ENCODE assay signal across 23 cellular contexts in genomic region chr18:79093986-79094385, GRCh38.
"Had no signal": no experiment of that assay in that cellular context is flagged by ENCODE, and none has a peak within 500 bp of the region (broad histone marks: within the 10 kb centered on the region; RNA-seq: fewer than 3 reads in every experiment).

No MANE protein-coding gene starts in this region.

- H3K36me3 ChIP-seq: gastrocnemius medialis had no signal

- H3K9ac ChIP-seq: parathyroid adenoma had no signal

- H3K27me3 Mint-ChIP-seq: activated CD4-positive, alpha-beta memory T cell treated with anti-CD3 and anti-CD28 coated beads, Interleukin-2, amount 10 ng/mL, durations not matched to agents 7 days and 5 days; activated naive CD4-positive, alpha-beta T cell treated with anti-CD3 and anti-CD28 coated beads, Interleukin-2, amount 10 ng/mL, durations not matched to agents 7 days and 5 days; dendritic cell treated with granulocyte-macrophage colony-stimulating factor and Interleukin-4, amounts not matched to agents 40 ng/mL and 50 ng/mL, for 4 days; memory B cell; stimulated activated naive CD8-positive, alpha-beta T cell treated with anti-CD3 and anti-CD28 coated beads, Interleukin-15, amount 100 ng/mL, for 72 hours; T-helper 17 cell had no signal

- H3K27ac Mint-ChIP-seq: activated CD4-positive, alpha-beta memory T cell treated with anti-CD3 and anti-CD28 coated beads, Interleukin-2, amount 10 ng/mL, durations not matched to agents 7 days and 5 days; activated naive CD4-positive, alpha-beta T cell treated with anti-CD3 and anti-CD28 coated beads, Interleukin-2, amount 10 ng/mL, durations not matched to agents 7 days and 5 days; dendritic cell treated with granulocyte-macrophage colony-stimulating factor and Interleukin-4, amounts not matched to agents 40 ng/mL and 50 ng/mL, for 4 days; memory B cell; nephron; stimulated activated naive CD8-positive, alpha-beta T cell treated with anti-CD3 and anti-CD28 coated beads, Interleukin-15, amount 100 ng/mL, for 72 hours; T-helper 17 cell had no signal

- H3K9me3 Mint-ChIP-seq: activated naive CD4-positive, alpha-beta T cell treated with anti-CD3 and anti-CD28 coated beads, Interleukin-2, amount 10 ng/mL, durations not matched to agents 7 days and 5 days had no signal

- DNase-seq: activated CD4-positive, alpha-beta memory T cell treated with anti-CD3 and anti-CD28 coated beads, Interleukin-2, amount 10 ng/mL, durations not matched to agents 7 days and 5 days; activated CD4-positive, alpha-beta T cell treated with anti-CD3 and anti-CD28 coated beads for 48 hours; activated effector memory CD4-positive, alpha-beta T cell treated with anti-CD3 and anti-CD28 coated beads, Interleukin-2, amount 50 U/mL, for 16 hours; activated naive CD4-positive, alpha-beta T cell treated with anti-CD3 and anti-CD28 coated beads, Interleukin-2, amount 10 ng/mL, durations not matched to agents 7 days and 5 days; activated T-cell treated with anti-CD3 and anti-CD28 coated beads, Interleukin-2, amount 50 U/mL, for 72 hours; amygdala; effector CD4-positive, alpha-beta T cell; gastrocnemius medialis; head of caudate nucleus; hypothalamus; nucleus accumbens; right cardiac atrium; stimulated activated CD4-positive, alpha-beta T cell treated with anti-CD3 and anti-CD28 coated beads, Interleukin-12 subunit alpha, Interleukin-12 subunit beta, amount 100 ng/mL, for 4 hours; stimulated activated CD4-positive, alpha-beta T cell treated with anti-CD3 and anti-CD28 coated beads, Interleukin-4, amount 100 ng/mL, for 4 hours; stimulated activated naive CD8-positive, alpha-beta T cell treated with anti-CD3 and anti-CD28 coated beads, Interleukin-15, amount 100 ng/mL, for 72 hours; T-helper 17 cell; tibial artery had no signal

- FAIRE-seq: endometrium had no signal

- ATAC-seq: activated T-cell treated with anti-CD3 and anti-CD28 coated beads, Interleukin-2, amount 50 U/mL, for 72 hours; gastrocnemius medialis; right cardiac atrium; stimulated activated naive CD8-positive, alpha-beta T cell treated with anti-CD3 and anti-CD28 coated beads, Interleukin-15, amount 100 ng/mL, for 72 hours; T-helper 17 cell had no signal

- H3K4me1 ChIP-seq: parathyroid adenoma had no signal

- H3K4me1 Mint-ChIP-seq: nephron had no signal

- H2AFZ ChIP-seq: parathyroid adenoma had no signal

- H3K4me3 ChIP-seq: esophagus muscularis mucosa, gastrocnemius medialis, tibial artery had no signal

- H3K4me3 Mint-ChIP-seq: activated CD4-positive, alpha-beta memory T cell treated with anti-CD3 and anti-CD28 coated beads, Interleukin-2, amount 10 ng/mL, durations not matched to agents 7 days and 5 days; activated naive CD4-positive, alpha-beta T cell treated with anti-CD3 and anti-CD28 coated beads, Interleukin-2, amount 10 ng/mL, durations not matched to agents 7 days and 5 days; activated T-cell treated with anti-CD3 and anti-CD28 coated beads, Interleukin-2, amount 50 U/mL, for 72 hours; dendritic cell treated with granulocyte-macrophage colony-stimulating factor and Interleukin-4, amounts not matched to agents 40 ng/mL and 50 ng/mL, for 4 days; memory B cell; nephron; stimulated activated naive CD8-positive, alpha-beta T cell treated with anti-CD3 and anti-CD28 coated beads, Interleukin-15, amount 100 ng/mL, for 72 hours; T-helper 17 cell had no signal

- H3K27me3 ChIP-seq: esophagus muscularis mucosa, gastrocnemius medialis, tibial artery had no signal

- H3K9me3 ChIP-seq: esophagus muscularis mucosa, gastrocnemius medialis, tibial artery had no signal

- H3K27ac ChIP-seq: esophagus muscularis mucosa, gastrocnemius medialis, parathyroid adenoma, tibial artery had no signal
